Comparison of ENCODE assay signal across 2 cellular contexts in genomic region chr4:89425023-89425422, GRCh38.
"Had no signal": no experiment of that assay in that cellular context is flagged by ENCODE, and none has a peak within 500 bp of the region (broad histone marks: within the 10 kb centered on the region; RNA-seq: fewer than 3 reads in every experiment).

No MANE protein-coding gene starts in this region.

- ATAC-seq: GM12878 had no signal

- H3K4me3 ChIP-seq: GM12878 had no signal

- DNase-seq: GF-D8 had no signal
